In genomic region chr17:18225121-18225561, GRCh38 we compare ENCODE assay signal across 8 cellular contexts. TPM values are rescaled to one million over a fixed set of nuclear protein-coding genes. Genes with fewer than 3 reads are reported as not detected.
DNase-seq lines count a peak whose midpoint lies in the region; ATAC-seq and TF ChIP-seq lines count a peak whose summit lies in the region.

No MANE protein-coding gene starts in this region.

- H3K27ac ChIP-seq in GM23338 (ENCODE audit: low read depth) (peak overlapping the region; percentile 99), RWPE1 (peak overlapping the region; percentile 80)

- POLR2A ChIA-PET in RWPE1 (lab: Yijun Ruan, JAX; ENCODE audit: low non-redundant PET): no interaction called here

- no peaks in the 10 kb centered on the region for H3K9me2 ChIP-seq in GM23338 (ENCODE audit: insufficient read depth)

- H3K9me3 Mint-ChIP-seq in GM23338: no peaks in the 10 kb centered on the region
- H3K9me3 Mint-ChIP-seq in activated T-helper 17 cell treated with anti-CD3 and anti-CD28 coated beads, Interleukin-2, amount 50 U/mL, for 72 hours: no peaks in the 10 kb centered on the region
- H3K9me3 Mint-ChIP-seq in natural killer cell treated with Interleukin-12 subunit alpha and Interleukin-12 subunit beta and Interleukin-15 and Interleukin-18, amount 100 ng/mL, for 72 hours: no peaks in the 10 kb centered on the region
- no peaks in the 10 kb centered on the region for H3K9me3 Mint-ChIP-seq in stimulated activated memory B cell treated with anti-CD40 and anti-IgM and Interleukin-4, amounts not matched to agents 10 μg/mL and 1 μg/mL and 100 μg/mL, for 72 hours

- no peaks in the 10 kb centered on the region for H3K36me3 ChIP-seq in GM23338 (ENCODE audit: insufficient read depth)

- H3K36me3 Mint-ChIP-seq in GM23338 (ENCODE audit: low read depth): no peaks in the 10 kb centered on the region; the same call in 2 of the 3 replicates
- H3K36me3 Mint-ChIP-seq in activated T-helper 17 cell treated with anti-CD3 and anti-CD28 coated beads, Interleukin-2, amount 50 U/mL, for 72 hours (ENCODE audit: low read depth): no peaks in the 10 kb centered on the region
- H3K36me3 Mint-ChIP-seq in natural killer cell treated with Interleukin-12 subunit alpha and Interleukin-12 subunit beta and Interleukin-15 and Interleukin-18, amount 100 ng/mL, for 72 hours: no peaks in the 10 kb centered on the region
- no peaks in the 10 kb centered on the region for H3K36me3 Mint-ChIP-seq in stimulated activated memory B cell treated with anti-CD40 and anti-IgM and Interleukin-4, amounts not matched to agents 10 μg/mL and 1 μg/mL and 100 μg/mL, for 72 hours

- DNase-seq in DMS53 (lab: John Stamatoyannopoulos, UW) (peak; percentile 96), GM23338 (ENCODE audit: low spot score) (peak; percentile 98), LNCaP clone FGC (ENCODE audit: low read depth) (peak; percentile 64), RWPE1 (ENCODE audit: low spot score) (peak; percentile 99), fibroblast of mammary gland (ENCODE audit: low read depth) (peak; percentile 92)
- peak; percentile 98 for DNase-seq in natural killer cell treated with Interleukin-12 subunit alpha and Interleukin-12 subunit beta and Interleukin-15 and Interleukin-18, amount 100 ng/mL, for 72 hours (ENCODE audit: low spot score)

- H3K4me3 Mint-ChIP-seq in GM23338: peak overlapping the region; percentile 87
- peak overlapping the region; percentile 77 for H3K4me3 Mint-ChIP-seq in activated T-helper 17 cell treated with anti-CD3 and anti-CD28 coated beads, Interleukin-2, amount 50 U/mL, for 72 hours
- peak overlapping the region; percentile 93 for H3K4me3 Mint-ChIP-seq in natural killer cell treated with Interleukin-12 subunit alpha and Interleukin-12 subunit beta and Interleukin-15 and Interleukin-18, amount 100 ng/mL, for 72 hours
- peak overlapping the region; percentile 71 for H3K4me3 Mint-ChIP-seq in stimulated activated memory B cell treated with anti-CD40 and anti-IgM and Interleukin-4, amounts not matched to agents 10 μg/mL and 1 μg/mL and 100 μg/mL, for 72 hours

- peaks cover 16% of the 10 kb centered on the region for H3K4me1 ChIP-seq in GM23338 (ENCODE audit: insufficient read depth)

- TF ChIP-seq CTCF in GM23338 (conservative IDR thresholded peaks at IDR 0.05; ENCODE audit: low read depth in 2 of 2) (no peak), LNCaP clone FGC (IDR thresholded peaks at IDR 0.05; ENCODE audit: control insufficient read depth, extremely low read depth, insufficient read depth) (no peak), RWPE1 (conservative IDR thresholded peaks at IDR 0.05; ENCODE audit: low read depth) (no peak), fibroblast of mammary gland (conservative IDR thresholded peaks at IDR 0.05; ENCODE audit: control insufficient read depth, insufficient read depth, low read depth, low read length) (no peak)

- CTCF ChIA-PET in RWPE1 (lab: Yijun Ruan, JAX): interaction anchor here (0.6 kb wide), 1 partner anchor 1366 kb away, joined by 6 read pairs; no protein-coding TSS in a partner anchor

- H3K4me2 ChIP-seq in GM23338: peak overlapping the region; percentile 89

- H3K4me1 Mint-ChIP-seq in GM23338: peaks cover 19% of the 10 kb centered on the region
- peaks cover 19% of the 10 kb centered on the region for H3K4me1 Mint-ChIP-seq in activated T-helper 17 cell treated with anti-CD3 and anti-CD28 coated beads, Interleukin-2, amount 50 U/mL, for 72 hours
- H3K4me1 Mint-ChIP-seq in natural killer cell treated with Interleukin-12 subunit alpha and Interleukin-12 subunit beta and Interleukin-15 and Interleukin-18, amount 100 ng/mL, for 72 hours (ENCODE audit: low read depth in 2 of 2): peaks cover 6 to 22% of the 10 kb centered on the region in 2 donors
- peaks cover 40% of the 10 kb centered on the region for H3K4me1 Mint-ChIP-seq in stimulated activated memory B cell treated with anti-CD40 and anti-IgM and Interleukin-4, amounts not matched to agents 10 μg/mL and 1 μg/mL and 100 μg/mL, for 72 hours

- peaks cover 4% of the 10 kb centered on the region for H4K20me1 ChIP-seq in GM23338 (replicated peaks; ENCODE audit: insufficient read depth)

- H3K4me3 ChIP-seq in GM23338 (peak overlapping the region; percentile 65), LNCaP clone FGC (ENCODE audit: low read depth, low read length) (peak overlapping the region; percentile 45), fibroblast of mammary gland (ENCODE audit: control insufficient read depth, low read depth, low read length) (peak overlapping the region; percentile 42)

- 0 out of 2 replicates have a peak overlapping the region, but pooled peaks have one; percentile 67 for H2AFZ ChIP-seq in GM23338

- H3K27ac Mint-ChIP-seq in GM23338: peak overlapping the region; percentile 100
- no peak overlapping the region for H3K27ac Mint-ChIP-seq in activated T-helper 17 cell treated with anti-CD3 and anti-CD28 coated beads, Interleukin-2, amount 50 U/mL, for 72 hours
- no peak overlapping the region for H3K27ac Mint-ChIP-seq in natural killer cell treated with Interleukin-12 subunit alpha and Interleukin-12 subunit beta and Interleukin-15 and Interleukin-18, amount 100 ng/mL, for 72 hours
- H3K27ac Mint-ChIP-seq in stimulated activated memory B cell treated with anti-CD40 and anti-IgM and Interleukin-4, amounts not matched to agents 10 μg/mL and 1 μg/mL and 100 μg/mL, for 72 hours: no peak overlapping the region

- ATAC-seq in GM23338: peak; percentile 75
- peak; percentile 96 for ATAC-seq in activated T-helper 17 cell treated with anti-CD3 and anti-CD28 coated beads, Interleukin-2, amount 50 U/mL, for 72 hours (replicated peaks)
- ATAC-seq in natural killer cell treated with Interleukin-12 subunit alpha and Interleukin-12 subunit beta and Interleukin-15 and Interleukin-18, amount 100 ng/mL, for 72 hours: peak; percentile 99
- ATAC-seq in stimulated activated memory B cell treated with anti-CD40 and anti-IgM and Interleukin-4, amounts not matched to agents 10 μg/mL and 1 μg/mL and 100 μg/mL, for 72 hours: peak; percentile 96

- H3F3A ChIP-seq in GM23338 (replicated peaks; ENCODE audit: low read depth): 0 out of 2 replicates have a peak, but pooled peaks cover 3% of the 10 kb centered on the region

- H3K27me3 ChIP-seq in GM23338 (ENCODE audit: insufficient read depth): no peaks in the 10 kb centered on the region

- peaks cover 41% of the 10 kb centered on the region for H3K79me2 ChIP-seq in GM23338 (replicated peaks; ENCODE audit: insufficient read depth)

- peaks cover 15% of the 10 kb centered on the region for H3K27me3 Mint-ChIP-seq in GM23338 (ENCODE audit: insufficient read depth, low read depth, poor library complexity)
- no peaks in the 10 kb centered on the region for H3K27me3 Mint-ChIP-seq in activated T-helper 17 cell treated with anti-CD3 and anti-CD28 coated beads, Interleukin-2, amount 50 U/mL, for 72 hours
- H3K27me3 Mint-ChIP-seq in natural killer cell treated with Interleukin-12 subunit alpha and Interleukin-12 subunit beta and Interleukin-15 and Interleukin-18, amount 100 ng/mL, for 72 hours: no peaks in the 10 kb centered on the region
- no peaks in the 10 kb centered on the region for H3K27me3 Mint-ChIP-seq in stimulated activated memory B cell treated with anti-CD40 and anti-IgM and Interleukin-4, amounts not matched to agents 10 μg/mL and 1 μg/mL and 100 μg/mL, for 72 hours

TF ChIP-seq in GM23338, 12 proteins besides CTCF, POLR2A, EP300 and RAD21 (continues in another document):
- peak; percentile 62 for TF ChIP-seq ETS1 (IDR thresholded peaks at IDR 0.05)

RNA-seq across cellular contexts. Expression of gene LLGL1, which starts 0.3 kb away (rescaled TPM):
- 118 and 129 TPM in 2 replicates for total RNA-seq in GM23338 (2014; rRNA removed; shearing (Covaris generic))
- 5.9 TPM in 2 replicates for polyA plus RNA-seq in GM23338 (2016; fragmentation: Nextera tagmentation; extraction: Ambion mirVana)
- 10 to 100 TPM; 19.5 to 22.3 TPM for total RNA-seq in activated T-helper 17 cell treated with anti-CD3 and anti-CD28 coated beads, Interleukin-2, amount 50 U/mL, for 72 hours
- total RNA-seq in natural killer cell treated with Interleukin-12 subunit alpha and Interleukin-12 subunit beta and Interleukin-15 and Interleukin-18, amount 100 ng/mL, for 72 hours: 10 to 100 TPM; 16.6 to 23.0 TPM

RNA-seq across cellular contexts. Expression of gene FLII, which starts 33.4 kb away (rescaled TPM):
- total RNA-seq in GM23338 (2014; rRNA removed; shearing (Covaris generic)): 262 and 373 TPM in 2 replicates
- 173 and 175 TPM in 2 replicates for polyA plus RNA-seq in GM23338 (2016; fragmentation: Nextera tagmentation; extraction: Ambion mirVana)
- 100 to 1,000 TPM; 247 to 307 TPM for total RNA-seq in activated T-helper 17 cell treated with anti-CD3 and anti-CD28 coated beads, Interleukin-2, amount 50 U/mL, for 72 hours
- 100 to 1,000 TPM; 247 to 285 TPM for total RNA-seq in natural killer cell treated with Interleukin-12 subunit alpha and Interleukin-12 subunit beta and Interleukin-15 and Interleukin-18, amount 100 ng/mL, for 72 hours

RNA-seq across cellular contexts. Expression of gene MIEF2, which starts 35.3 kb away (rescaled TPM):
- total RNA-seq in GM23338 (2014; rRNA removed; shearing (Covaris generic)): 24.9 and 26.5 TPM in 2 replicates
- 4.9 and 8.2 TPM in 2 replicates for polyA plus RNA-seq in GM23338 (2016; fragmentation: Nextera tagmentation; extraction: Ambion mirVana)
- 10 to 100 TPM in 1 of 2 donors, 1 to 10 TPM in 1; 5.0 to 15.2 TPM for total RNA-seq in activated T-helper 17 cell treated with anti-CD3 and anti-CD28 coated beads, Interleukin-2, amount 50 U/mL, for 72 hours
- 1 to 10 TPM; 6.8 to 8.1 TPM for total RNA-seq in natural killer cell treated with Interleukin-12 subunit alpha and Interleukin-12 subunit beta and Interleukin-15 and Interleukin-18, amount 100 ng/mL, for 72 hours

RNA-seq across cellular contexts. Expression of gene ALKBH5, which starts 41.5 kb away (rescaled TPM):
- 103 and 117 TPM in 2 replicates for total RNA-seq in GM23338 (2014; rRNA removed; shearing (Covaris generic))
- polyA plus RNA-seq in GM23338 (2016; fragmentation: Nextera tagmentation; extraction: Ambion mirVana): 32.2 TPM in 2 replicates
- 100 to 1,000 TPM; 161 to 255 TPM for total RNA-seq in activated T-helper 17 cell treated with anti-CD3 and anti-CD28 coated beads, Interleukin-2, amount 50 U/mL, for 72 hours
- 100 to 1,000 TPM; 121 to 123 TPM for total RNA-seq in natural killer cell treated with Interleukin-12 subunit alpha and Interleukin-12 subunit beta and Interleukin-15 and Interleukin-18, amount 100 ng/mL, for 72 hours

Comparison
In these comparisons a context has a peak if more than half of its experiments do, and no peak if none do; other contexts are left out.
1. Peak in every context shown above with its lines: DNase-seq, ATAC-seq, H3K4me3 ChIP-seq and H3K27ac ChIP-seq.